In genomic region chr12:43730283-43730682, GRCh38 we compare ENCODE assay signal across 22 cellular contexts.
"Had no signal": no experiment of that assay in that cellular context is flagged by ENCODE, and none has a peak within 500 bp of the region (broad histone marks: within the 10 kb centered on the region; RNA-seq: fewer than 3 reads in every experiment).

No MANE protein-coding gene starts in this region.

- H3K9me3 ChIP-seq: adrenal gland, ascending aorta, heart right ventricle, stomach, suprapubic skin, transverse colon had no signal

- H3K27me3 Mint-ChIP-seq: memory B cell had no signal

- H3K9ac ChIP-seq: parathyroid adenoma had no signal

- H3K4me3 Mint-ChIP-seq: activated naive CD4-positive, alpha-beta T cell treated with anti-CD3 and anti-CD28 coated beads for 36 hours; memory B cell; nephron progenitor cell; T-helper 1 cell treated with Interleukin-12 subunit alpha and Interleukin-12 subunit beta and Interleukin-4 antibody, amounts not matched to agents 30 μg/mL and 1 μg/mL, for 36 hours had no signal

- H3K4me3 ChIP-seq: adrenal gland, ascending aorta, heart right ventricle, stomach, suprapubic skin, transverse colon had no signal

- H3K9me3 Mint-ChIP-seq: activated naive CD4-positive, alpha-beta T cell treated with anti-CD3 and anti-CD28 coated beads for 36 hours; memory B cell; T-helper 1 cell treated with Interleukin-12 subunit alpha and Interleukin-12 subunit beta and Interleukin-4 antibody, amounts not matched to agents 30 μg/mL and 1 μg/mL, for 36 hours had no signal

- H3K27ac ChIP-seq: adrenal gland, ascending aorta, brain microvascular endothelial cell, heart right ventricle, parathyroid adenoma, stomach, suprapubic skin, transverse colon had no signal

- H2AFZ ChIP-seq: parathyroid adenoma had no signal

- H3K4me1 Mint-ChIP-seq: memory B cell, nephron progenitor cell had no signal

- H3K4me1 ChIP-seq: adrenal gland, ascending aorta, heart right ventricle, parathyroid adenoma, stomach, suprapubic skin, transverse colon had no signal

- ATAC-seq: heart right ventricle, left cardiac atrium, right cardiac atrium had no signal

- H3K36me3 ChIP-seq: adrenal gland had no signal

- H3K79me2 ChIP-seq: parathyroid adenoma had no signal

- H3K27me3 ChIP-seq: adrenal gland, ascending aorta, brain microvascular endothelial cell, heart right ventricle, stomach, suprapubic skin, transverse colon had no signal

- H3K27ac Mint-ChIP-seq: activated naive CD4-positive, alpha-beta T cell treated with anti-CD3 and anti-CD28 coated beads for 36 hours; memory B cell; nephron progenitor cell; T-helper 1 cell treated with Interleukin-12 subunit alpha and Interleukin-12 subunit beta and Interleukin-4 antibody, amounts not matched to agents 30 μg/mL and 1 μg/mL, for 36 hours had no signal

- DNase-seq: activated naive CD4-positive, alpha-beta T cell treated with anti-CD3 and anti-CD28 coated beads for 36 hours; adrenal gland; brain microvascular endothelial cell; caudate nucleus; dermis blood vessel endothelial cell; effector CD8-positive, alpha-beta T cell; erythroblast; foreskin fibroblast; heart right ventricle; islet precursor cell; left cardiac atrium; nephron progenitor cell; nucleus accumbens; right cardiac atrium; stimulated activated CD4-positive, alpha-beta T cell treated with anti-CD3 and anti-CD28 coated beads, Interleukin-4, amount 100 ng/mL, for 24 hours; stomach; transverse colon had no signal
